Comparison of ENCODE assay signal across 21 cellular contexts in genomic region chr5:157944938-157945337, GRCh38.
"Had no signal": no experiment of that assay in that cellular context is flagged by ENCODE, and none has a peak within 500 bp of the region (broad histone marks: within the 10 kb centered on the region; RNA-seq: fewer than 3 reads in every experiment).

No MANE protein-coding gene starts in this region.

- FAIRE-seq: endometrium, frontal cortex had no signal

- H3K4me1 ChIP-seq: lower lobe of right lung had no signal

- H3K36me3 Mint-ChIP-seq: memory B cell; mesothelial cell of epicardium; natural killer cell; stimulated activated memory B cell treated with anti-CD40 and anti-IgM and Interleukin-4, amounts not matched to agents 10 μg/mL and 1 μg/mL and 100 μg/mL, for 72 hours had no signal

- H3K9ac ChIP-seq: parathyroid adenoma had no signal

- H3K27me3 ChIP-seq: heart right ventricle, transverse colon had no signal

- H3K27ac ChIP-seq: dorsolateral prefrontal cortex, heart right ventricle, lower lobe of right lung, parathyroid adenoma, psoas muscle, spleen, thoracic aorta, transverse colon had no signal

- H3K9me3 ChIP-seq: heart right ventricle, lower lobe of right lung, psoas muscle, spleen, thoracic aorta, transverse colon had no signal

- H3K27ac Mint-ChIP-seq: memory B cell; mesothelial cell of epicardium; natural killer cell; stimulated activated memory B cell treated with anti-CD40 and anti-IgM and Interleukin-4, amounts not matched to agents 10 μg/mL and 1 μg/mL and 100 μg/mL, for 72 hours had no signal

- H3K4me3 ChIP-seq: dorsolateral prefrontal cortex, heart right ventricle, lower lobe of right lung, psoas muscle, spleen, thoracic aorta, transverse colon had no signal

- H3K9me3 Mint-ChIP-seq: memory B cell; mesothelial cell of epicardium; natural killer cell; stimulated activated memory B cell treated with anti-CD40 and anti-IgM and Interleukin-4, amounts not matched to agents 10 μg/mL and 1 μg/mL and 100 μg/mL, for 72 hours; stimulated activated naive CD8-positive, alpha-beta T cell treated with anti-CD3 and anti-CD28 coated beads, Interleukin-15, amount 100 ng/mL, for 72 hours had no signal

- H2AFZ ChIP-seq: parathyroid adenoma had no signal

- H3K79me2 ChIP-seq: parathyroid adenoma had no signal

- H3K36me3 ChIP-seq: heart right ventricle, lower lobe of right lung, spleen, thoracic aorta, transverse colon had no signal

- DNase-seq: cortex of kidney; dorsolateral prefrontal cortex; effector CD8-positive, alpha-beta T cell; heart right ventricle; hypothalamus; lower lobe of right lung; natural killer cell; psoas muscle; spleen; stimulated activated CD4-positive, alpha-beta T cell treated with anti-CD3 and anti-CD28 coated beads, Interleukin-15, amount 100 ng/mL, for 24 hours; stimulated activated CD4-positive, alpha-beta T cell treated with anti-CD3 and anti-CD28 coated beads, Interleukin-1b, Interleukin-23, amount 100 ng/mL, for 48 hours; stimulated activated CD4-positive, alpha-beta T cell treated with anti-CD3 and anti-CD28 coated beads, Interleukin-4, amount 100 ng/mL, for 24 hours; stimulated activated naive CD8-positive, alpha-beta T cell treated with anti-CD3 and anti-CD28 coated beads, Interleukin-15, amount 100 ng/mL, for 72 hours; transverse colon had no signal

- H3K4me3 Mint-ChIP-seq: memory B cell; mesothelial cell of epicardium; natural killer cell; stimulated activated memory B cell treated with anti-CD40 and anti-IgM and Interleukin-4, amounts not matched to agents 10 μg/mL and 1 μg/mL and 100 μg/mL, for 72 hours; stimulated activated naive CD8-positive, alpha-beta T cell treated with anti-CD3 and anti-CD28 coated beads, Interleukin-15, amount 100 ng/mL, for 72 hours had no signal
